Comparison of ENCODE assay signal across 24 cellular contexts in the genomic region with DNA sequence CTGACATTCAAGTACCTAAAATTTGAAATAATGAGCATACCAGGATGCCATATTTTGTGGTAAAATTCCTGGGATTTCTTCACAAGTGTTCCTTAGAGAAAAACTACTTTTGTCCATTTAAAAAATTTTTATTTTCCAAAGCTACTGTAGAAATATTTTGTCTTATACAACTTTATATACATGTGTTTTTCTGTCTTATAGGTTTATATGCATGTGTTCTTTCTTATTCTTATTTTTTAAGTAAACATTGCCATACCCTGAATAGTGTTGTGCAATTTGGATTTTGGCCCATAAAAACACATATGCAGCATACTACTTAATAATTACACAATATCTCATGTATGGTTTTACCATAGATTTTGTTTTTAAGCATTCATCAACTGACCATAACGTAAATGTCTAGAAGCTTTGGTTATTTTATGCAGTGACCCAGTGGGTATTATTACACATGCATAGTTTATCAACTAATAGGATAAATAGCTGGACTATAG.
"Had no signal": no experiment of that assay in that cellular context is flagged by ENCODE, and none has a peak within 500 bp of the region (broad histone marks: within the 10 kb centered on the region; RNA-seq: fewer than 3 reads in every experiment).

No MANE protein-coding gene starts in this region.

- H3K27me3 Mint-ChIP-seq: memory B cell; naive thymus-derived CD4-positive, alpha-beta T cell had no signal

- ATAC-seq: foreskin keratinocyte; gastroesophageal sphincter; heart left ventricle; left cardiac atrium; left lung; left ventricle myocardium superior; lower lobe of right lung; naive thymus-derived CD4-positive, alpha-beta T cell had no signal

- H3K27me3 ChIP-seq: dorsolateral prefrontal cortex, esophagus muscularis mucosa, foreskin keratinocyte, gastroesophageal sphincter, heart left ventricle, hepatocyte, left lung had no signal

- H3K9me3 ChIP-seq: esophagus muscularis mucosa, gastroesophageal sphincter, heart left ventricle, left lung, lower lobe of right lung had no signal

- H3K4me1 ChIP-seq: esophagus muscularis mucosa, foreskin keratinocyte, gastroesophageal sphincter, heart left ventricle, left lung, lower lobe of right lung had no signal

- DNase-seq: dermis blood vessel endothelial cell; dorsolateral prefrontal cortex; effector CD4-positive, alpha-beta T cell; effector memory CD4-positive, alpha-beta T cell; erythroblast; foreskin keratinocyte; heart left ventricle; hypothalamus; left cardiac atrium; left lung; left ventricle myocardium superior; lower lobe of right lung; mesendoderm; midbrain; naive thymus-derived CD4-positive, alpha-beta T cell had no signal

- H3K4me3 Mint-ChIP-seq: memory B cell; naive thymus-derived CD4-positive, alpha-beta T cell had no signal

- H3K4me3 ChIP-seq: coronary artery, dorsolateral prefrontal cortex, esophagus muscularis mucosa, gastroesophageal sphincter, heart left ventricle, hepatocyte, left lung, lower lobe of right lung had no signal

- H3K27ac ChIP-seq: coronary artery, dorsolateral prefrontal cortex, epithelial cell of prostate, esophagus muscularis mucosa, foreskin keratinocyte, gastroesophageal sphincter, heart left ventricle, hepatocyte, left lung, lower lobe of right lung had no signal

- H3K27ac Mint-ChIP-seq: memory B cell; naive thymus-derived CD4-positive, alpha-beta T cell had no signal

- FAIRE-seq: endothelial cell of umbilical vein, islet of Langerhans, keratinocyte had no signal

- H3K4me1 Mint-ChIP-seq: memory B cell; naive thymus-derived CD4-positive, alpha-beta T cell had no signal

- H3K36me3 ChIP-seq: esophagus muscularis mucosa, gastroesophageal sphincter, heart left ventricle, left lung, lower lobe of right lung had no signal

- H3K79me2 ChIP-seq: hepatocyte had no signal

- H3K36me3 Mint-ChIP-seq: memory B cell; naive thymus-derived CD4-positive, alpha-beta T cell had no signal
